In genomic region chr7:140404565-140405080, GRCh38 we compare ENCODE assay signal across 10 cellular contexts. TPM values are rescaled to one million over a fixed set of nuclear protein-coding genes. Genes with fewer than 3 reads are reported as not detected.
DNase-seq lines count a peak whose midpoint lies in the region; ATAC-seq, FAIRE-seq and TF ChIP-seq lines count a peak whose summit lies in the region.
"Had no signal": no experiment of that assay in that cellular context is flagged by ENCODE, and none has a peak within 500 bp of the region (broad histone marks: within the 10 kb centered on the region; RNA-seq: fewer than 3 reads in every experiment).

No MANE protein-coding gene starts in this region.

- H3K4me3 ChIP-seq in CD8-positive, alpha-beta memory T cell (ENCODE audit: low read length) = peak overlapping the region; percentile 85
- peak overlapping the region; percentile 67 for H3K4me3 ChIP-seq in Loucy (ENCODE audit: low read length, poor library complexity, severe bottlenecking)
- H3K4me3 ChIP-seq in body of pancreas = peak overlapping the region in 1 of 2 donors; percentile 57

- POLR2A ChIA-PET in CD8-positive, alpha-beta memory T cell (lab: Charles Lee) = interaction anchor here (1.1 kb wide), 1 partner anchor 16 kb away, joined by 3 read pairs; no protein-coding TSS in a partner anchor

- peak overlapping the region; percentile 64 for H3K27ac ChIP-seq in CD8-positive, alpha-beta memory T cell (ENCODE audit: low read depth, low read length)
- H3K27ac ChIP-seq in body of pancreas = peak overlapping the region; percentile 64 to 88 (median 77)

- no peaks in the 10 kb centered on the region for H3K79me2 ChIP-seq in Loucy (ENCODE audit: insufficient read depth, low read length)

- H4K20me1 ChIP-seq in Loucy (ENCODE audit: insufficient read depth, low read length, poor library complexity, severe bottlenecking) = no peaks in the 10 kb centered on the region

- H3K9ac ChIP-seq in Loucy (ENCODE audit: low read depth, low read length, poor library complexity, severe bottlenecking) = no peak overlapping the region

- CTCF ChIA-PET in CD8-positive, alpha-beta memory T cell (lab: Charles Lee) = no interaction called here

- intact Hi-C loops in body of pancreas (cut with DNase I) = no loop called here

- peak overlapping the region; percentile 93 to 98 (median 97) for H3K4me3 Mint-ChIP-seq in CD8-positive, alpha-beta memory T cell
- peak overlapping the region; percentile 86 to 96 (median 95) for H3K4me3 Mint-ChIP-seq in naive B cell

- peaks cover 14 to 23% (median 22%) of the 10 kb centered on the region in 3 donors for H3K4me1 Mint-ChIP-seq in CD8-positive, alpha-beta memory T cell
- H3K4me1 Mint-ChIP-seq in naive B cell = peaks cover 14% of the 10 kb centered on the region in 3 donors

- TF ChIP-seq POLR2A in body of pancreas (IDR thresholded peaks at IDR 0.05) = no peak

- H3K9me3 ChIP-seq in CD8-positive, alpha-beta memory T cell (ENCODE audit: low read length) = no peaks in the 10 kb centered on the region
- H3K9me3 ChIP-seq in Loucy (ENCODE audit: insufficient read depth, low read depth, low read length) (no peaks in the 10 kb centered on the region), body of pancreas (no peaks in the 10 kb centered on the region)

- H3K27me3 ChIP-seq in CD8-positive, alpha-beta memory T cell (ENCODE audit: insufficient read depth, low read length, poor library complexity, severe bottlenecking) = no peaks in the 10 kb centered on the region
- H3K27me3 ChIP-seq in Loucy (ENCODE audit: insufficient read depth, low read length, poor library complexity, severe bottlenecking) (no peaks in the 10 kb centered on the region), body of pancreas (no peaks in the 10 kb centered on the region)

- H3K36me3 ChIP-seq in CD8-positive, alpha-beta memory T cell (ENCODE audit: insufficient read depth, low read length) = no peaks in the 10 kb centered on the region
- no peaks in the 10 kb centered on the region for H3K36me3 ChIP-seq in Loucy (ENCODE audit: insufficient read depth, low read length)
- no peaks in the 10 kb centered on the region for H3K36me3 ChIP-seq in body of pancreas (replicated peaks in 1 of 2; ENCODE audit: insufficient read depth in 1 of 2, low read depth in 2 of 2)

- ATAC-seq in body of pancreas (no peak), naive B cell (ENCODE audit: low read depth in 2 of 2) (no peak), HG03196 (IDR thresholded peaks at IDR 0.05; ENCODE audit: unreplicated experiment) (no peak)

- TF ChIP-seq CTCF in Loucy (conservative IDR thresholded peaks at IDR 0.05; ENCODE audit: low read length) (no peak), body of pancreas (IDR thresholded peaks at IDR 0.05) (no peak)

- H3K9me3 Mint-ChIP-seq in CD8-positive, alpha-beta memory T cell = no peaks in the 10 kb centered on the region
- no peaks in the 10 kb centered on the region for H3K9me3 Mint-ChIP-seq in naive B cell

- H3K4me1 ChIP-seq in CD8-positive, alpha-beta memory T cell (ENCODE audit: insufficient read depth, low read length) = peaks cover 10% of the 10 kb centered on the region
- H3K4me1 ChIP-seq in Loucy (ENCODE audit: insufficient read depth, low read length, poor library complexity, severe bottlenecking) = peaks cover 2% of the 10 kb centered on the region
- H3K4me1 ChIP-seq in body of pancreas = peaks cover 22% of the 10 kb centered on the region

- peaks cover 0 to 21% (median 6%) of the 10 kb centered on the region in 3 donors for H3K36me3 Mint-ChIP-seq in CD8-positive, alpha-beta memory T cell
- H3K36me3 Mint-ChIP-seq in naive B cell = no peaks in the 10 kb centered on the region

- no peaks in the 10 kb centered on the region for H3F3A ChIP-seq in Loucy (ENCODE audit: low read depth)

- H3K9me2 ChIP-seq in Loucy (replicated peaks; ENCODE audit: low read depth, low read length) = no peaks in the 10 kb centered on the region

- peak overlapping the region; percentile 87 to 100 (median 96) for H3K27ac Mint-ChIP-seq in CD8-positive, alpha-beta memory T cell
- peak overlapping the region in 1 of 6 donors; percentile 48 for H3K27ac Mint-ChIP-seq in naive B cell

- no peaks in the 10 kb centered on the region for H3K27me3 Mint-ChIP-seq in CD8-positive, alpha-beta memory T cell
- peaks cover 0 to 6% (median 0%) of the 10 kb centered on the region in 3 donors for H3K27me3 Mint-ChIP-seq in naive B cell

- peak overlapping the region; percentile 72 for H3K4me2 ChIP-seq in Loucy (ENCODE audit: low read depth, low read length, poor library complexity, severe bottlenecking)

- WGBS in body of pancreas, 2 donors = 21 to 28% methylated on average over 3 of the region's 3 CpGs

- peak overlapping the region; percentile 89 for H2AFZ ChIP-seq in Loucy (ENCODE audit: low read length)

- FAIRE-seq in urothelium cell line (lab: Jason Lieb, UNC) = no peak

- no peak for DNase-seq in CD8-positive, alpha-beta memory T cell
- DNase-seq in body of pancreas = no peak
- DNase-seq in naive B cell = no peak
- DNase-seq in amniotic stem cell (lab: John Stamatoyannopoulos, UW) = no peak
- DNase-seq in NCI-H82 treated with DMSO at 0.1 percent for 48 hours (lab: John Stamatoyannopoulos, UW; ENCODE audit: unreplicated experiment) = no peak
- no peak for DNase-seq in urothelium cell line (ENCODE audit: low spot score)
- DNase-seq: caudate nucleus, T1000 had no signal

RNA-seq across cellular contexts. Expression of gene RAB19, which starts 0.8 kb away (rescaled TPM):
- 10 to 100 TPM in 1 of 2 experiments, 1 to 10 TPM in 1; 7.5 to 10.4 TPM for total RNA-seq in CD8-positive, alpha-beta memory T cell
- 2.0 TPM for polyA plus RNA-seq in CD8-positive, alpha-beta memory T cell
- 10 to 100 TPM; 12.9 to 15.3 TPM for total RNA-seq in body of pancreas
- 1 to 10 TPM in 1 of 6 donors, under 1 TPM in 2, not detected in 3; 0.61 to 1.1 (median 0.71) TPM for polyA plus RNA-seq in naive B cell (ENCODE audit: low read depth in 6 of 6)

RNA-seq across cellular contexts. Expression of gene SLC37A3, which starts 6.3 kb away (rescaled TPM):
- total RNA-seq in CD8-positive, alpha-beta memory T cell = 10 to 100 TPM; 56.6 to 57.2 TPM
- polyA plus RNA-seq in CD8-positive, alpha-beta memory T cell = 12.0 TPM
- total RNA-seq in body of pancreas = 10 to 100 TPM; 37.4 to 55.7 TPM
- 1 to 10 TPM; 1.3 to 9.2 (median 6.2) TPM for polyA plus RNA-seq in naive B cell (ENCODE audit: low read depth in 6 of 6)
